Comparison of ENCODE assay signal across 8 cellular contexts in genomic region chr22:21000987-21001600, GRCh38. TPM values are rescaled to one million over a fixed set of nuclear protein-coding genes. Genes with fewer than 3 reads are reported as not detected.
DNase-seq lines count a peak whose midpoint lies in the region; ATAC-seq and TF ChIP-seq lines count a peak whose summit lies in the region.

No MANE protein-coding gene starts in this region.

- peak overlapping the region; percentile 95 for H3K9ac ChIP-seq in MM.1S (ENCODE audit: low read length)

- no peaks in the 10 kb centered on the region for H3K9me3 Mint-ChIP-seq in natural killer cell

- no peaks in the 10 kb centered on the region for H4K20me1 ChIP-seq in MM.1S (ENCODE audit: insufficient read depth, low read length)

- peak overlapping the region; percentile 98 to 99 for H3K27ac Mint-ChIP-seq in natural killer cell

- peak overlapping the region; percentile 97 for H3K27ac ChIP-seq in MM.1S (ENCODE audit: low read length)
- H3K27ac ChIP-seq in dorsolateral prefrontal cortex, result peak overlapping the region; percentile 82 to 100 (median 98)

- peaks cover 9% of the 10 kb centered on the region; the same call in 1 of the 2 replicates for H3K4me1 ChIP-seq in MM.1S (ENCODE audit: low read length)

- no peaks in the 10 kb centered on the region for H3K27me3 Mint-ChIP-seq in natural killer cell (ENCODE audit: low read depth in 2 of 2)

- peak overlapping the region; percentile 84 for H2AFZ ChIP-seq in MM.1S (ENCODE audit: low read length)

- no peaks in the 10 kb centered on the region for H3K36me3 Mint-ChIP-seq in natural killer cell

- H3K4me3 ChIP-seq in MM.1S (ENCODE audit: low read length) (peak overlapping the region; percentile 91), dorsolateral prefrontal cortex (peak overlapping the region; percentile 55 to 100 (median 87))

- intact Hi-C loops in dorsolateral prefrontal cortex (cut with DNase I), result loop anchor here (1.0 to 10.0 kb wide), 6 partner anchors 18 to 879 kb away; partner anchors contain the start of genes CRKL (in 2 of the 2), LZTR1 (in 2 of the 2), PI4KA (in 1 of the 2) and SNAP29 (in 1 of the 2)
- intact Hi-C loops in natural killer cell (cut with micrococcal nuclease), result loop anchor here (1.0 kb wide), 1 partner anchor 19 kb away; the partner anchor contains the start of gene LZTR1

- peak overlapping the region; percentile 93 for H3K4me3 Mint-ChIP-seq in natural killer cell

- DNase-seq in MM.1S (no peak), dorsolateral prefrontal cortex (peak in 3 of 10 donors; percentile 24 to 37 (median 32)), natural killer cell (no peak), NCI-H748 treated with DMSO at 0.1 percent for 48 hours (lab: John Stamatoyannopoulos, UW) (no peak), NCI-H187 treated with DMSO at 0.1 percent for 48 hours (lab: John Stamatoyannopoulos, UW) (no peak)
- no peak for DNase-seq in stimulated activated CD4-positive, alpha-beta T cell treated with anti-CD3 and anti-CD28 coated beads, Interleukin-4, amount 100 ng/mL, for 4 hours

- peak overlapping the region; percentile 100 for H3K4me2 ChIP-seq in MM.1S (ENCODE audit: low read depth, low read length)

- H3K9me2 ChIP-seq in MM.1S (replicated peaks; ENCODE audit: insufficient read depth, low read length), result no peaks in the 10 kb centered on the region

- ATAC-seq in GM19452 (IDR thresholded peaks at IDR 0.05; ENCODE audit: unreplicated experiment) (peak; percentile 9), natural killer cell (no peak), HG02884 (IDR thresholded peaks at IDR 0.05; ENCODE audit: unreplicated experiment) (no peak)

- H3K27me3 ChIP-seq in MM.1S (replicated peaks; ENCODE audit: insufficient read depth, low read length) (no peaks in the 10 kb centered on the region), dorsolateral prefrontal cortex (no peaks in the 10 kb centered on the region)

- H3K9me3 ChIP-seq in MM.1S (replicated peaks; ENCODE audit: insufficient read depth, low read length), result no peaks in the 10 kb centered on the region

- peaks cover 16% of the 10 kb centered on the region for H3F3A ChIP-seq in MM.1S (ENCODE audit: insufficient read depth, low read length)

- TF ChIP-seq CTCF in MM.1S (IDR thresholded peaks at IDR 0.05; ENCODE audit: low read length) (no peak), dorsolateral prefrontal cortex (IDR thresholded peaks at IDR 0.05 in 54 of 56, conservative IDR thresholded peaks at IDR 0.05 in 2 of 56; ENCODE audit: low read depth in 1 of 56, partially characterized antibody in 56 of 56) (no peak), natural killer cell (IDR thresholded peaks at IDR 0.05) (no peak)

- no peaks in the 10 kb centered on the region for H3K36me3 ChIP-seq in MM.1S (replicated peaks; ENCODE audit: insufficient read depth, low read length)

- peaks cover 26 to 33% of the 10 kb centered on the region in 2 donors for H3K4me1 Mint-ChIP-seq in natural killer cell

- peaks cover 21% of the 10 kb centered on the region for H3K79me2 ChIP-seq in MM.1S (ENCODE audit: low read length)

RNA-seq across cellular contexts. Expression of gene THAP7, which starts 0.8 kb away (rescaled TPM):
- total RNA-seq in dorsolateral prefrontal cortex (10 to 100 TPM; 17.9 to 37.3 (median 26.6) TPM), natural killer cell (10 to 100 TPM; 24.1 to 40.0 (median 26.8) TPM)

RNA-seq across cellular contexts. Expression of gene P2RX6, which starts 13.9 kb away (rescaled TPM):
- 10 to 100 TPM in 113 of 120 experiments, 1 to 10 TPM in 7; 8.0 to 33.6 (median 14.2) TPM for total RNA-seq in dorsolateral prefrontal cortex
- total RNA-seq in natural killer cell, result under 1 TPM; 0.14 to 0.93 (median 0.18) TPM

RNA-seq across cellular contexts. Expression of gene LZTR1, which starts 19.0 kb away (rescaled TPM):
- 100 to 1,000 TPM in 5 of 120 experiments, 10 to 100 TPM in 115; 48.3 to 115 (median 73.6) TPM for total RNA-seq in dorsolateral prefrontal cortex
- total RNA-seq in natural killer cell, result 10 to 100 TPM; 71.9 to 85.0 (median 82.0) TPM

RNA-seq across cellular contexts. Expression of gene SLC7A4, which starts 31.3 kb away (rescaled TPM):
- 10 to 100 TPM in 14 of 120 experiments, 1 to 10 TPM in 106; 2.2 to 13.5 (median 7.9) TPM for total RNA-seq in dorsolateral prefrontal cortex
- not detected for total RNA-seq in natural killer cell

RNA-seq across cellular contexts. Expression of gene AIFM3, which starts 34.0 kb away (rescaled TPM):
- total RNA-seq in dorsolateral prefrontal cortex, result 100 to 1,000 TPM in 39 of 120 experiments, 10 to 100 TPM in 81; 45.5 to 214 (median 90.2) TPM
- total RNA-seq in natural killer cell, result 1 to 10 TPM; 1.5 to 2.3 (median 2.2) TPM

Comparison
In these comparisons a context has a peak if more than half of its experiments do, and no peak if none do; other contexts are left out.
1. RNA of gene P2RX6, which starts 13.9 kb away (total RNA-seq): 8.0 to 33.6 TPM in dorsolateral prefrontal cortex; 0.14 to 0.93 TPM in natural killer cell; every median in the first group is over 4 times any median in the second.